In the genomic region with DNA sequence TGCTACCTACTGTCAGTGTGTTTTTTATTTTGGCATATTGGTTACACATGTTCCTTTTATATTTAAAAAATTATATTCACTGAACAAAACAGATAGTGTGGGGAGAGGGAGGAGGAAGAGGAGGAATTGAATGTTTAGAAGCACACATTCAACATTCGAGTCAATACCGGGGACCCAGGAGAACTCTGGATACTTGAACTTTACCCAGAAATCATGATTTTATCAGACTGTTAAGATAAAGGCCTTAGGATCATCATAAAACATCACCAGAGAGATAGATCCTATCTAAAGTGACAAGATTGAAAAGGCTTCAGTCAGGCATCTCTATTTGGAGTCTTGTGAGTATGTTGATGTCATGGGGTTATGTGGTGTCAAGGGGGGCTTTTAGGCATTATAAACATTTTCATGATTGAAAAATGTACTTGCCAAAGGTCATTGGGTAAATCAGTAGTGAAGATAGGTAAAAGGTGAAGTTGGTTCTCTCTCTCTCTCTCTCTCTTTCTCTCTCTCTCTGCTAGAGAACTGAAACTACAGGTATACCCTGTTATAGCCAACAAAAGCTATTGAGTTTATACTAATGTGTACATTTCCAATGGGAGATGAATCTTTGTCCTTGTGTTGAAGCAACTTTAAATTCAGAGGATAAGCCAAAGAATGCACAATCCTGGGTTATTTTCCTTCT, we compare ENCODE assay signal across 26 cellular contexts. TPM values are rescaled to one million over a fixed set of nuclear protein-coding genes. Genes with fewer than 3 reads are reported as not detected.
"Had no signal": no experiment of that assay in that cellular context is flagged by ENCODE, and none has a peak within 500 bp of the region (broad histone marks: within the 10 kb centered on the region; RNA-seq: fewer than 3 reads in every experiment).

No MANE protein-coding gene starts in this region.

- H3K27me3 Mint-ChIP-seq: progenitor cell of endocrine pancreas had no signal

- H3K27ac Mint-ChIP-seq: naive thymus-derived CD4-positive, alpha-beta T cell; natural killer cell treated with Interleukin-12 subunit alpha and Interleukin-12 subunit beta and Interleukin-15 and Interleukin-18, amount 100 ng/mL, for 72 hours; stimulated activated effector memory CD8-positive, alpha-beta T cell treated with anti-CD3 and anti-CD28 coated beads, Interleukin-12 subunit alpha, Interleukin-12 subunit beta, amount 100 ng/mL, for 72 hours; stimulated activated naive CD8-positive, alpha-beta T cell treated with anti-CD3 and anti-CD28 coated beads, Interleukin-15, amount 100 ng/mL, for 72 hours had no signal

- H3K27me3 ChIP-seq: ovary, sigmoid colon, upper lobe of right lung had no signal

- DNase-seq: heart left ventricle; kidney glomerular epithelial cell; left cardiac atrium; left lung; midbrain; mucosa of descending colon; naive thymus-derived CD4-positive, alpha-beta T cell; ovary; retina; right cardiac atrium; sigmoid colon; spleen; stimulated activated CD4-positive, alpha-beta T cell treated with anti-CD3 and anti-CD28 coated beads, Interleukin-4, amount 100 ng/mL, for 24 hours; stimulated activated naive CD4-positive, alpha-beta T cell treated with Interleukin-2 at 50 U/mL for 16 hours; stimulated activated naive CD8-positive, alpha-beta T cell treated with anti-CD3 and anti-CD28 coated beads, Interleukin-15, amount 100 ng/mL, for 72 hours; substantia nigra; upper lobe of right lung had no signal

- H3K4me3 Mint-ChIP-seq: naive thymus-derived CD4-positive, alpha-beta T cell; natural killer cell treated with Interleukin-12 subunit alpha and Interleukin-12 subunit beta and Interleukin-15 and Interleukin-18, amount 100 ng/mL, for 72 hours; stimulated activated effector memory CD8-positive, alpha-beta T cell treated with anti-CD3 and anti-CD28 coated beads, Interleukin-12 subunit alpha, Interleukin-12 subunit beta, amount 100 ng/mL, for 72 hours; stimulated activated naive CD8-positive, alpha-beta T cell treated with anti-CD3 and anti-CD28 coated beads, Interleukin-15, amount 100 ng/mL, for 72 hours had no signal

- H3K4me1 ChIP-seq: heart left ventricle, left lung, sigmoid colon, spleen, tibial nerve, upper lobe of right lung had no signal

- FAIRE-seq: keratinocyte, small intestine, urothelium cell line had no signal

- H3K9me3 ChIP-seq: heart left ventricle, left lung, mucosa of descending colon, ovary, sigmoid colon, spleen, tibial nerve, upper lobe of right lung had no signal

- ATAC-seq: heart left ventricle; left cardiac atrium; left lung; mucosa of descending colon; naive thymus-derived CD4-positive, alpha-beta T cell; natural killer cell treated with Interleukin-12 subunit alpha and Interleukin-12 subunit beta and Interleukin-15 and Interleukin-18, amount 100 ng/mL, for 72 hours; right cardiac atrium; stimulated activated effector memory CD8-positive, alpha-beta T cell treated with anti-CD3 and anti-CD28 coated beads, Interleukin-12 subunit alpha, Interleukin-12 subunit beta, amount 100 ng/mL, for 72 hours; stimulated activated naive CD8-positive, alpha-beta T cell treated with anti-CD3 and anti-CD28 coated beads, Interleukin-15, amount 100 ng/mL, for 72 hours; upper lobe of right lung had no signal

- H3K27ac ChIP-seq: heart left ventricle, left lung, ovary, sigmoid colon, spleen, tibial nerve, upper lobe of right lung had no signal

- H3K4me3 ChIP-seq: heart left ventricle, left lung, lung, mucosa of descending colon, ovary, sigmoid colon, spleen, tibial nerve, upper lobe of right lung had no signal

- H3K4me1 Mint-ChIP-seq: naive thymus-derived CD4-positive, alpha-beta T cell; stimulated activated effector memory CD8-positive, alpha-beta T cell treated with anti-CD3 and anti-CD28 coated beads, Interleukin-12 subunit alpha, Interleukin-12 subunit beta, amount 100 ng/mL, for 72 hours; stimulated activated naive CD8-positive, alpha-beta T cell treated with anti-CD3 and anti-CD28 coated beads, Interleukin-15, amount 100 ng/mL, for 72 hours had no signal

- H3K9me3 Mint-ChIP-seq: naive thymus-derived CD4-positive, alpha-beta T cell; natural killer cell treated with Interleukin-12 subunit alpha and Interleukin-12 subunit beta and Interleukin-15 and Interleukin-18, amount 100 ng/mL, for 72 hours; stimulated activated effector memory CD8-positive, alpha-beta T cell treated with anti-CD3 and anti-CD28 coated beads, Interleukin-12 subunit alpha, Interleukin-12 subunit beta, amount 100 ng/mL, for 72 hours; stimulated activated naive CD8-positive, alpha-beta T cell treated with anti-CD3 and anti-CD28 coated beads, Interleukin-15, amount 100 ng/mL, for 72 hours had no signal

- H3K36me3 ChIP-seq: left lung, ovary, upper lobe of right lung had no signal

- H3K36me3 Mint-ChIP-seq: naive thymus-derived CD4-positive, alpha-beta T cell; natural killer cell treated with Interleukin-12 subunit alpha and Interleukin-12 subunit beta and Interleukin-15 and Interleukin-18, amount 100 ng/mL, for 72 hours; stimulated activated effector memory CD8-positive, alpha-beta T cell treated with anti-CD3 and anti-CD28 coated beads, Interleukin-12 subunit alpha, Interleukin-12 subunit beta, amount 100 ng/mL, for 72 hours had no signal

RNA-seq across cellular contexts. Expression of gene RGN, which starts 16.9 kb away (rescaled TPM):
- total RNA-seq: myocyte; naive thymus-derived CD4-positive, alpha-beta T cell; natural killer cell treated with Interleukin-12 subunit alpha and Interleukin-12 subunit beta and Interleukin-15 and Interleukin-18, amount 100 ng/mL, for 72 hours had no signal
- polyA plus RNA-seq: keratinocyte; naive thymus-derived CD4-positive, alpha-beta T cell had no signal
